Comparison of ENCODE assay signal across 20 cellular contexts in the genomic region with DNA sequence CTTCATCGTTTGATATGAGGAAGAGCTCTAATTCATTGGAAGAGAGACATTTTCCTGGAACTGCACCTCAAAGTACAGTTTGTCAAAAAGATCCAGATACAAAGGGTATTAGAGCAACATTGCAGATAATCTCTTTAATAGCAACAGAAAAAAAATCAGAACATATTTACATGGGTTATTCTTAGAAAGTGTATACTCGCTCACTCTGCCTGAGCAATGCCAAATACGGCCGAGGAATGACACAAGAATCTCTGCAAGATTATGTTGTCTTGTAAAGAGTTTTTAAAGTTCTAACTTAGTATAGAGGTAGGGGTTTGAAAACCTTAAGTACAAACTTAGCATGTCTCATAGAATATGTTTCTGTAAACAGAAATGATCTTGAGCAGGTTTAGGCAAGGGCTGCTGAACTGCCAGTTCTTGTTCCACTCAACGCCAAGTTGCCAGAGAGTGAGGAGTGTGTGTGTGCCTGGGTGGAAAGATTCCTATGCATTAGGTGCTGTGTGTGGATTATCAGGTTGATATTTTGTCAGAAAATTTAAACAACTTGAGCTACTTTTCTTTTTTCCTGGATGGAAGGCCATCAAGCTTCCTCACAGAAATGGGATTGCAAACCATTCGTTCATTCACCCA.
"Had no signal": no experiment of that assay in that cellular context is flagged by ENCODE, and none has a peak within 500 bp of the region (broad histone marks: within the 10 kb centered on the region; RNA-seq: fewer than 3 reads in every experiment).

No MANE protein-coding gene starts in this region.

- H3K9me3 ChIP-seq: esophagus muscularis mucosa, gastrocnemius medialis, heart right ventricle, left ventricle myocardium inferior, prostate gland, suprapubic skin, thyroid gland, upper lobe of left lung, vagina had no signal

- H3K79me2 ChIP-seq: parathyroid adenoma had no signal

- H3K27ac ChIP-seq: epithelial cell of prostate, gastrocnemius medialis, left ventricle myocardium inferior, parathyroid adenoma, suprapubic skin, thyroid gland, upper lobe of left lung, vagina had no signal

- H3K4me3 Mint-ChIP-seq: dendritic cell treated with granulocyte-macrophage colony-stimulating factor and Interleukin-4, amounts not matched to agents 40 ng/mL and 50 ng/mL, for 4 days; effector memory CD8-positive, alpha-beta T cell; naive thymus-derived CD8-positive, alpha-beta T cell had no signal

- H2AFZ ChIP-seq: parathyroid adenoma had no signal

- H3K27me3 ChIP-seq: esophagus muscularis mucosa, gastrocnemius medialis, heart right ventricle, suprapubic skin, thyroid gland, upper lobe of left lung, vagina had no signal

- H3K9ac ChIP-seq: parathyroid adenoma had no signal

- ATAC-seq: effector memory CD8-positive, alpha-beta T cell; gastrocnemius medialis; naive thymus-derived CD8-positive, alpha-beta T cell had no signal

- H3K4me3 ChIP-seq: esophagus muscularis mucosa, gastrocnemius medialis, heart right ventricle, left ventricle myocardium inferior, prostate gland, suprapubic skin, thyroid gland, upper lobe of left lung, vagina had no signal

- H3K36me3 ChIP-seq: esophagus muscularis mucosa, gastrocnemius medialis, heart right ventricle, left ventricle myocardium inferior, prostate gland, suprapubic skin, thyroid gland, upper lobe of left lung, vagina had no signal

- DNase-seq: cerebellar nuclear complex; effector memory CD8-positive, alpha-beta T cell; gastrocnemius medialis; heart right ventricle; left ventricle myocardium inferior; naive thymus-derived CD8-positive, alpha-beta T cell; retina; stimulated activated CD4-positive, alpha-beta T cell treated with anti-CD3 and anti-CD28 coated beads, Interleukin-2, amount 100 ng/mL, for 48 hours; stimulated activated naive CD4-positive, alpha-beta T cell treated with Interleukin-2 at 50 U/mL for 16 hours; thyroid gland; upper lobe of left lung had no signal

- H3K4me1 ChIP-seq: left ventricle myocardium inferior, parathyroid adenoma, suprapubic skin, thyroid gland, upper lobe of left lung had no signal

- H3K27ac Mint-ChIP-seq: dendritic cell treated with granulocyte-macrophage colony-stimulating factor and Interleukin-4, amounts not matched to agents 40 ng/mL and 50 ng/mL, for 4 days; effector memory CD8-positive, alpha-beta T cell had no signal

- H3K9me3 Mint-ChIP-seq: dendritic cell treated with granulocyte-macrophage colony-stimulating factor and Interleukin-4, amounts not matched to agents 40 ng/mL and 50 ng/mL, for 4 days; effector memory CD8-positive, alpha-beta T cell; naive thymus-derived CD8-positive, alpha-beta T cell had no signal

- FAIRE-seq: colon, small intestine had no signal
